Comparison of ENCODE assay signal across 13 cellular contexts in the genomic region with DNA sequence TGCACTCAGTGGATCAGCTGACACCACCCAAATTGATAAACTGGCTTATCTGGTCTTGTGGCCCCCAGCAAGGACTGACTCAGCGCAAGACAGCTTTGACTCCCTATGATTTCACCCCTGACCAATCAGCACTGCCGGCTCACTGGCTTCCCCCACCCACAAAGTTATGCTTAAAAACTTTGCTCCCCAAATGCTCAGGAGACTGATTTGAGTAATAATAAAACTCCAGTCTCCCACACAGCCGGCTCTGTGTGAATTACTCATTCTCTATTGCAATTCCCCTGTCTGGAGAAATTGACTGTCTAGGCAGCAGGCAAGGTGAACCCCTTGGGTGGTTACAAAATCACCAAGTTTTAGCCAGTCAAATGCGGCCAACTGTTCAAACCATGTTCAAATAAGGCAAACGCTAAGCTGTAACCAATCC. TPM values are rescaled to one million over a fixed set of nuclear protein-coding genes. Genes with fewer than 3 reads are reported as not detected.
DNase-seq lines count a peak whose midpoint lies in the region; ATAC-seq and TF ChIP-seq lines count a peak whose summit lies in the region.
"Had no signal": no experiment of that assay in that cellular context is flagged by ENCODE, and none has a peak within 500 bp of the region (broad histone marks: within the 10 kb centered on the region; RNA-seq: fewer than 3 reads in every experiment).

No MANE protein-coding gene starts in this region.

- H3K27ac ChIP-seq in mesenchymal stem cell (ENCODE audit: low read length, poor library complexity, severe bottlenecking): no peak overlapping the region
- H3K27ac ChIP-seq in aorta (ENCODE audit: low read depth in 1 of 2, low read length in 2 of 2): peak overlapping the region; percentile 50 to 64
- H3K27ac ChIP-seq: BLaER1 had no signal

- no peak overlapping the region for H3K14ac ChIP-seq in mesenchymal stem cell (ENCODE audit: low read length in 2 of 2)

- peak overlapping the region; percentile 24 for H3K9ac ChIP-seq in mesenchymal stem cell (ENCODE audit: low read length)
- H3K9ac ChIP-seq: BLaER1 had no signal

- peaks cover 6% of the 10 kb centered on the region for H3K9me3 Mint-ChIP-seq in natural killer cell treated with Interleukin-12 subunit alpha and Interleukin-12 subunit beta and Interleukin-15 and Interleukin-18, amount 100 ng/mL, for 72 hours
- peaks cover 0 to 4% of the 10 kb centered on the region in 2 donors for H3K9me3 Mint-ChIP-seq in natural killer cell

- H3K27ac Mint-ChIP-seq in natural killer cell treated with Interleukin-12 subunit alpha and Interleukin-12 subunit beta and Interleukin-15 and Interleukin-18, amount 100 ng/mL, for 72 hours: no peak overlapping the region
- no peak overlapping the region for H3K27ac Mint-ChIP-seq in natural killer cell
- H3K27ac Mint-ChIP-seq: immature natural killer cell had no signal

- H3K4ac ChIP-seq in mesenchymal stem cell (ENCODE audit: low read depth in 1 of 2, low read length in 2 of 2): no peak overlapping the region

- no peak overlapping the region for H4K8ac ChIP-seq in mesenchymal stem cell (ENCODE audit: low read length)

- no peak overlapping the region for H3K4me2 ChIP-seq in mesenchymal stem cell (ENCODE audit: low read length, poor library complexity, severe bottlenecking)
- H3K4me2 ChIP-seq: BLaER1 had no signal

- H3K4me1 ChIP-seq in mesenchymal stem cell (ENCODE audit: control insufficient read depth, insufficient read depth, low read depth, low read length) (no peaks in the 10 kb centered on the region), aorta (ENCODE audit: control insufficient read depth in 1 of 2, insufficient read depth in 2 of 2, low read length in 2 of 2) (peaks cover 3 to 5% of the 10 kb centered on the region in 2 donors)
- H3K4me1 ChIP-seq: BLaER1 had no signal

- no peaks in the 10 kb centered on the region for H3K79me1 ChIP-seq in mesenchymal stem cell (replicated peaks; ENCODE audit: low read length, poor library complexity, severe bottlenecking)

- H3K27me3 ChIP-seq in mesenchymal stem cell (ENCODE audit: control insufficient read depth in 1 of 2, insufficient read depth in 1 of 2, low read length in 2 of 2): no peaks in the 10 kb centered on the region
- H3K27me3 ChIP-seq in aorta (ENCODE audit: control insufficient read depth in 1 of 2, insufficient read depth in 2 of 2, low read length in 1 of 2): no peaks in the 10 kb centered on the region
- H3K27me3 ChIP-seq: BLaER1 had no signal

- H2AK5ac ChIP-seq in mesenchymal stem cell (ENCODE audit: low read length, severe bottlenecking): no peak overlapping the region

- no peak overlapping the region for H3K23ac ChIP-seq in mesenchymal stem cell (ENCODE audit: low read length in 2 of 2)

- no peak overlapping the region for H2BK5ac ChIP-seq in mesenchymal stem cell (ENCODE audit: low read depth, low read length, poor library complexity, severe bottlenecking)

- 58% methylated on average over 5 of the region's 5 CpGs for WGBS in mesenchymal stem cell
- WGBS in aorta, 2 donors: 79 to 87% methylated on average over 5 of the region's 5 CpGs

- no peak overlapping the region for H2BK12ac ChIP-seq in mesenchymal stem cell (ENCODE audit: low read length in 2 of 2)

- intact Hi-C loops in natural killer cell (cut with micrococcal nuclease): no loop called here
- intact Hi-C loops in aorta (cut with DNase I): loop anchor here in 1 of 2 donors (10.0 kb wide), 3 partner anchors 129 to 229 kb away; no protein-coding TSS in a partner anchor

- H3K18ac ChIP-seq in mesenchymal stem cell (ENCODE audit: low read depth in 1 of 2, low read length in 2 of 2): no peak overlapping the region

- no peak overlapping the region for H4K91ac ChIP-seq in mesenchymal stem cell (ENCODE audit: low read length)

- no peak overlapping the region for H2BK15ac ChIP-seq in mesenchymal stem cell (ENCODE audit: low read depth, poor library complexity, severe bottlenecking)

- TF ChIP-seq CTCF in natural killer cell (IDR thresholded peaks at IDR 0.05): no peak

- H3K36me3 ChIP-seq in mesenchymal stem cell (ENCODE audit: control insufficient read depth in 1 of 2, insufficient read depth in 2 of 2, low read depth in 1 of 2, low read length in 2 of 2): no peaks in the 10 kb centered on the region
- H3K36me3 ChIP-seq in aorta (ENCODE audit: control insufficient read depth in 1 of 2, insufficient read depth in 2 of 2, low read length in 1 of 2): no peaks in the 10 kb centered on the region
- H3K36me3 ChIP-seq: BLaER1 had no signal

- no peak for DNase-seq in natural killer cell treated with Interleukin-12 subunit alpha and Interleukin-12 subunit beta and Interleukin-15 and Interleukin-18, amount 100 ng/mL, for 72 hours (ENCODE audit: low spot score)
- DNase-seq in natural killer cell (no peak), RPMI7951 (ENCODE audit: low read depth) (peak; percentile 76), mesenchymal stem cell (no peak), aorta (no peak), NCI-H1436 treated with DMSO at 0.1 percent for 48 hours (lab: John Stamatoyannopoulos, UW) (no peak), Kasumi-1 (lab: John Stamatoyannopoulos, UW) (no peak)
- DNase-seq: immature natural killer cell had no signal

- H3K4me3 Mint-ChIP-seq in natural killer cell treated with Interleukin-12 subunit alpha and Interleukin-12 subunit beta and Interleukin-15 and Interleukin-18, amount 100 ng/mL, for 72 hours: no peak overlapping the region
- H3K4me3 Mint-ChIP-seq in natural killer cell: no peak overlapping the region
- H3K4me3 Mint-ChIP-seq: immature natural killer cell had no signal

- H2BK120ac ChIP-seq in mesenchymal stem cell (ENCODE audit: low read depth, low read length): no peak overlapping the region

- H3K4me1 Mint-ChIP-seq in natural killer cell treated with Interleukin-12 subunit alpha and Interleukin-12 subunit beta and Interleukin-15 and Interleukin-18, amount 100 ng/mL, for 72 hours (ENCODE audit: low read depth in 2 of 2): peaks cover 4 to 5% of the 10 kb centered on the region in 2 donors
- peaks cover 0 to 5% of the 10 kb centered on the region in 2 donors for H3K4me1 Mint-ChIP-seq in natural killer cell
- H3K4me1 Mint-ChIP-seq: immature natural killer cell had no signal

- H3K36me3 Mint-ChIP-seq in natural killer cell treated with Interleukin-12 subunit alpha and Interleukin-12 subunit beta and Interleukin-15 and Interleukin-18, amount 100 ng/mL, for 72 hours: no peaks in the 10 kb centered on the region
- H3K36me3 Mint-ChIP-seq in natural killer cell: no peaks in the 10 kb centered on the region

- H2AFZ ChIP-seq in mesenchymal stem cell (ENCODE audit: low read depth, low read length): no peak overlapping the region

- H3K9me3 ChIP-seq in mesenchymal stem cell (ENCODE audit: control insufficient read depth, low read length) (no peaks in the 10 kb centered on the region), aorta (ENCODE audit: control insufficient read depth, low read length) (no peaks in the 10 kb centered on the region)

- no peak overlapping the region for H3K4me3 ChIP-seq in mesenchymal stem cell (ENCODE audit: insufficient read depth in 1 of 2, low read depth in 1 of 2, low read length in 2 of 2)
- no peak overlapping the region for H3K4me3 ChIP-seq in aorta (ENCODE audit: low read length in 2 of 2)
- H3K4me3 ChIP-seq: BLaER1 had no signal

- ATAC-seq in natural killer cell treated with Interleukin-12 subunit alpha and Interleukin-12 subunit beta and Interleukin-15 and Interleukin-18, amount 100 ng/mL, for 72 hours: peak; percentile 53 to 66
- ATAC-seq in natural killer cell (no peak), aorta (ENCODE audit: low FRiP score) (no peak), HG02840 (IDR thresholded peaks at IDR 0.05; ENCODE audit: low FRiP score, unreplicated experiment) (no peak)

- H3K27me3 Mint-ChIP-seq in natural killer cell treated with Interleukin-12 subunit alpha and Interleukin-12 subunit beta and Interleukin-15 and Interleukin-18, amount 100 ng/mL, for 72 hours: peaks cover 14 to 16% of the 10 kb centered on the region in 2 donors
- H3K27me3 Mint-ChIP-seq in natural killer cell (ENCODE audit: low read depth in 2 of 2): peaks cover 4 to 8% of the 10 kb centered on the region in 2 donors

RNA-seq across cellular contexts. Expression of a gene that starts 32.5 kb away (rescaled TPM):
- total RNA-seq in natural killer cell treated with Interleukin-12 subunit alpha and Interleukin-12 subunit beta and Interleukin-15 and Interleukin-18, amount 100 ng/mL, for 72 hours: not detected
- total RNA-seq in natural killer cell (not detected), aorta (1 to 10 TPM in 1 of 2 donors, not detected in 1; 1.1 TPM)
- total RNA-seq in RPMI7951 (2014; rRNA removed; shearing (Covaris generic)): not detected in 2 replicates
- not detected for polyA plus RNA-seq in mesenchymal stem cell (2013, experiment 1 of 2)
- polyA plus RNA-seq in mesenchymal stem cell (2013, experiment 2 of 2): not detected
- 1 to 10 TPM in 1 of 2 donors, under 1 TPM in 1; 0.26 to 3.9 TPM for polyA plus RNA-seq in aorta
- total RNA-seq: epithelial cell of proximal tubule; T-helper 2 cell treated with Interferon-gamma antibody and Interleukin-4, amounts not matched to agents 100 ng/mL and 5 ng/mL, for 36 hours had no signal
- polyA plus RNA-seq: immature natural killer cell, neural cell had no signal

Comparison
In these comparisons a context has a peak if more than half of its experiments do, and no peak if none do; other contexts are left out.
1. ATAC-seq: peak in natural killer cell treated with Interleukin-12 subunit alpha and Interleukin-12 subunit beta and Interleukin-15 and Interleukin-18, amount 100 ng/mL, for 72 hours (2 of 2); none in natural killer cell (0 of 3), aorta (single experiment) and HG02840 (single experiment).